1 cellular context compared by ENCODE assay signal in the genomic region with DNA sequence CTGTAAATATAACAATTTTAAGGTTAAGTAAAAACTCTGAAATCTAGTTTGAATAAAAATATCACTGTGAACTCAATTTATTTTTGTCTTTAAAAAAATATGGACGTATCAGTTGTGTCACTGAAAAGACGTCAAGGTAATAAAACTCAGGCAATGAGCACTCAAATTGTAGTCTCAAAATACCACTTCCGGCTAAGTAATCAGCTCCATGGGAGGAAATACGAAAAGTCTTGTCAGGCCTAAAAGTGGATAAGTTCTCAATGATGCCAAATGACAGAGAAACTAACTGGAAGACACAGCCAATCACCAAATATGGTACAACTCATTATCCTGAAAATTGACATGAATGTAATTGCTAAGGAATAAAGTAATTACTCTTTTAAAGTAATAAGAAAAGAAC.
TF ChIP-seq lines count a peak whose summit lies in the region.

No MANE protein-coding gene starts in this region.

TF ChIP-seq in K562, 482 proteins besides CTCF, POLR2A, EP300 and RAD21 (continued from another document):
- TF ChIP-seq GABPA (tag; conservative IDR thresholded peaks at IDR 0.05; ENCODE audit: low read depth) (peak; percentile 74), ZKSCAN8 (CRISPR knock-in tag; IDR thresholded peaks at IDR 0.05) (no peak), DPF2 (IDR thresholded peaks at IDR 0.05) (no peak), ZNF316 (IDR thresholded peaks at IDR 0.05) (no peak), SPI1 (IDR thresholded peaks at IDR 0.05; ENCODE audit: borderline replicate concordance, low read depth, low read length) (no peak), CREM (IDR thresholded peaks at IDR 0.05; ENCODE audit: low read depth) (0 out of 2 replicates have a peak, but pooled peaks have one; percentile 23)
- TF ChIP-seq, protein P1, sequence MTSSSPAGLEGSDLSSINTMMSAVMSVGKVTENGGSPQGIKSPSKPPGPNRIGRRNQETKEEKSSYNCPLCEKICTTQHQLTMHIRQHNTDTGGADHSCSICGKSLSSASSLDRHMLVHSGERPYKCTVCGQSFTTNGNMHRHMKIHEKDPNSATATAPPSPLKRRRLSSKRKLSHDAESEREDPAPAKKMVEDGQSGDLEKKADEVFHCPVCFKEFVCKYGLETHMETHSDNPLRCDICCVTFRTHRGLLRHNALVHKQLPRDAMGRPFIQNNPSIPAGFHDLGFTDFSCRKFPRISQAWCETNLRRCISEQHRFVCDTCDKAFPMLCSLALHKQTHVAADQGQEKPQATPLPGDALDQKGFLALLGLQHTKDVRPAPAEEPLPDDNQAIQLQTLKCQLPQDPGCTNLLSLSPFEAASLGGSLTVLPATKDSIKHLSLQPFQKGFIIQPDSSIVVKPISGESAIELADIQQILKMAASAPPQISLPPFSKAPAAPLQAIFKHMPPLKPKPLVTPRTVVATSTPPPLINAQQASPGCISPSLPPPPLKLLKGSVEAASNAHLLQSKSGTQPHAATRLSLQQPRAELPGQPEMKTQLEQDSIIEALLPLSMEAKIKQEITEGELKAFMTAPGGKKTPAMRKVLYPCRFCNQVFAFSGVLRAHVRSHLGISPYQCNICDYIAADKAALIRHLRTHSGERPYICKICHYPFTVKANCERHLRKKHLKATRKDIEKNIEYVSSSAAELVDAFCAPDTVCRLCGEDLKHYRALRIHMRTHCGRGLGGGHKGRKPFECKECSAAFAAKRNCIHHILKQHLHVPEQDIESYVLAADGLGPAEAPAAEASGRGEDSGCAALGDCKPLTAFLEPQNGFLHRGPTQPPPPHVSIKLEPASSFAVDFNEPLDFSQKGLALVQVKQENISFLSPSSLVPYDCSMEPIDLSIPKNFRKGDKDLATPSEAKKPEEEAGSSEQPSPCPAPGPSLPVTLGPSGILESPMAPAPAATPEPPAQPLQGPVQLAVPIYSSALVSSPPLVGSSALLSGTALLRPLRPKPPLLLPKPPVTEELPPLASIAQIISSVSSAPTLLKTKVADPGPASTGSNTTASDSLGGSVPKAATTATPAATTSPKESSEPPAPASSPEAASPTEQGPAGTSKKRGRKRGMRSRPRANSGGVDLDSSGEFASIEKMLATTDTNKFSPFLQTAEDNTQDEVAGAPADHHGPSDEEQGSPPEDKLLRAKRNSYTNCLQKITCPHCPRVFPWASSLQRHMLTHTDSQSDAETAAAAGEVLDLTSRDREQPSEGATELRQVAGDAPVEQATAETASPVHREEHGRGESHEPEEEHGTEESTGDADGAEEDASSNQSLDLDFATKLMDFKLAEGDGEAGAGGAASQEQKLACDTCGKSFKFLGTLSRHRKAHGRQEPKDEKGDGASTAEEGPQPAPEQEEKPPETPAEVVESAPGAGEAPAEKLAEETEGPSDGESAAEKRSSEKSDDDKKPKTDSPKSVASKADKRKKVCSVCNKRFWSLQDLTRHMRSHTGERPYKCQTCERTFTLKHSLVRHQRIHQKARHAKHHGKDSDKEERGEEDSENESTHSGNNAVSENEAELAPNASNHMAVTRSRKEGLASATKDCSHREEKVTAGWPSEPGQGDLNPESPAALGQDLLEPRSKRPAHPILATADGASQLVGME (CRISPR knock-in tag; IDR thresholded peaks at IDR 0.05) = no peak
